ENCODE assay signal across 1 cellular context in the genomic region with DNA sequence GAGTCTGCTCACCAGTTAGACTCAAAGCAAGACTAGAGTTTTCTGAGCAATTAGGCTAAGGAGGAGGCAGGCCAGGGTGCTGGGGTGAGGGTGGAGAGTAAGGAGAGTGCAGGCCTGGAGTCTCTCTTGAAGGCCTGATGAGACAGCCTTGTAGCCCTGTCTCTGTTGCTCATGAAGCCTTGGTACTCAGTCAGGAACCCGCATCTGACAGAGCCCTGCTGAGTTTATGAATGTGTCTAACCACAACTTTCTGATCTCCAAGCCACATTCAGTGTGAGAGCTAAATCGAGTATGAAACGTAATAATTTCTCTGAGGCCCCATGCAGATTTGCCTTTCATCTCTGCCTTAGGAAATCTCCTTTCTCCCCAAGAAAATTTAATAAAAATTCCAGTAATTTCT.
TF ChIP-seq lines count a peak whose summit lies in the region.

No MANE protein-coding gene starts in this region.

TF ChIP-seq in HCT116, 20 proteins besides CTCF, POLR2A, EP300 and RAD21 (continued from another document):
- TF ChIP-seq, protein P1, sequence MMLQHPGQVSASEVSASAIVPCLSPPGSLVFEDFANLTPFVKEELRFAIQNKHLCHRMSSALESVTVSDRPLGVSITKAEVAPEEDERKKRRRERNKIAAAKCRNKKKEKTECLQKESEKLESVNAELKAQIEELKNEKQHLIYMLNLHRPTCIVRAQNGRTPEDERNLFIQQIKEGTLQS (IDR thresholded peaks at IDR 0.05) = no peak
- TF ChIP-seq EZH2 (IDR thresholded peaks at IDR 0.05) (no peak), CBX3 (IDR thresholded peaks at IDR 0.05; ENCODE audit: low read depth) (no peak)
